1 cellular context compared by ENCODE assay signal in the genomic region with DNA sequence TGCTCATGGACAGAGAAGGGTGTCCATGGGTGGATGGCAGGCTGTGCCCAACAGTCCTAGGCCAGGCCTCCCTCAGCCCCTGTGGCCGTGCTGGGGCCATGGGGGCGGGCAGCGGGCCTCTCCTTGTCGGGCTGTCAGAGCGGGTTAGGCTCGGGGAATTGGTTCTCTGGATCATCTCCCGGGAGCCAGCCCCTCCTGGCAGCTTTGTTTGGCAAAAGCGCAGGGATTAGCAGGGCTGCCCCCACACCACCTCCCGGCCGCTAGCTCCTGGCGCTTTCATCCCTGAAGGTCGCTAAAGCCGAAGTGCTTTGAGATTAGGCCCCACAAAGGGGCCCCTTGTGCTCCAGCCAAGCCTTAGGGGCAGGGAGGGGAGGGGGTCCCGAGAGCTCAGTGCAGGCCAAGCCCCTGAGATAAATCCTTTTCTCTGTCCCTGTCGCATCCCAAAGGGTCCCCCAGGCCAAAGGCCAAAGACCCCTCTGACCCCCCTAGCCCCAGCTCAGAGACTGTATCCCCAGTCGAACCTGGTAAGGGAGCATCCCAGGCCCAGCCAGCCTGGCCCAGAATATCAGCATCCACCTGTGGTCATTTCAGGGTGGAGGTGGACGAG.
TF ChIP-seq lines count a peak whose summit lies in the region.

No MANE protein-coding gene starts in this region.

TF ChIP-seq in H1, 55 proteins besides CTCF, POLR2A, EP300 and RAD21:
- TF ChIP-seq, protein P1, sequence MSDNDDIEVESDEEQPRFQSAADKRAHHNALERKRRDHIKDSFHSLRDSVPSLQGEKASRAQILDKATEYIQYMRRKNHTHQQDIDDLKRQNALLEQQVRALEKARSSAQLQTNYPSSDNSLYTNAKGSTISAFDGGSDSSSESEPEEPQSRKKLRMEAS (IDR thresholded peaks at IDR 0.05) = no peak
